ENCODE assay signal across 1 cellular context in genomic region chr22:42069801-42070516, GRCh38.
TF ChIP-seq lines count a peak whose summit lies in the region.

No MANE protein-coding gene starts in this region.

TF ChIP-seq in endothelial cell of umbilical vein, 7 proteins besides CTCF, POLR2A, EP300 and RAD21:
- TF ChIP-seq, protein P1, sequence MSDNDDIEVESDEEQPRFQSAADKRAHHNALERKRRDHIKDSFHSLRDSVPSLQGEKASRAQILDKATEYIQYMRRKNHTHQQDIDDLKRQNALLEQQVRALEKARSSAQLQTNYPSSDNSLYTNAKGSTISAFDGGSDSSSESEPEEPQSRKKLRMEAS (IDR thresholded peaks at IDR 0.05; ENCODE audit: insufficient read depth, insufficient read length), result no peak
- TF ChIP-seq GATA2 (IDR thresholded peaks at IDR 0.05; ENCODE audit: insufficient read depth, insufficient read length, low read depth, low read length), result peak; percentile 59
TF ChIP-seq in endothelial cell of umbilical vein: peak in this region for 1.
